ENCODE assay signal across 1 cellular context in the genomic region with DNA sequence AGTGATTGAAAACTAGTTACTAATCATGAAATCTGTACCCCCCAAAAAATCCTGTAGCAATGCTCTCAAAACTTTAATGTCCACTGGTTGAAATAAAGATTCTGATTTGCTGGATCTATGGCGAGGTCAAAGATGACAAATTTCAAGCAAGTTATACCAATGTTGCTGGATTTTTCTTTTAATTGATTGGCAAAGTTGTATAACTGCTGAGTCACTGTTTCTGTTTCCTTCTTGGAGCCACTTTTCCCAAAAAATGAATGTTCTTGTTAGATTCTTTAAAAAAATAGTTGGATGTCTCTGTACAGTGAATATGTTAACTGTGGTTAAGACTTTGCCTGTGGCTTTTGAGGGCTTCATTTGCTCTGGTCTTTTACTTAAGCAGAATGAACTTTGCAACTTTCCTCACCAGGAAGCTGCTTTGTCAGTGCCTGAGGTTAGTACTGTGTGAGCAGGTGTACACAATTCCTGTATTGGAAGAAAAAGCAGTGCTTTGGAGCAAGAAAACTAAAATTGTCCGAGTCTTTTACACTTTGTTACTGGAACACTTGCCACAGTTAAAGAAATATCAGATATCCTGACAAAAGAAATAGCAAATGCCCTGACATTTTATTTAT.
TF ChIP-seq lines count a peak whose summit lies in the region.

No MANE protein-coding gene starts in this region.

TF ChIP-seq in IMR-90, 13 proteins besides CTCF, POLR2A, EP300 and RAD21:
- TF ChIP-seq MAFK (IDR thresholded peaks at IDR 0.05; ENCODE audit: low read depth, low read length), result peak; percentile 78
- no peak for TF ChIP-seq RCOR1 (IDR thresholded peaks at IDR 0.05; ENCODE audit: insufficient replicate concordance, low read length)
- TF ChIP-seq BHLHE40 (IDR thresholded peaks at IDR 0.05; ENCODE audit: low read depth, low read length), result no peak
- TF ChIP-seq NFE2L2 (IDR thresholded peaks at IDR 0.05; ENCODE audit: low read depth, low read length), result peak; percentile 96
